In the genomic region with DNA sequence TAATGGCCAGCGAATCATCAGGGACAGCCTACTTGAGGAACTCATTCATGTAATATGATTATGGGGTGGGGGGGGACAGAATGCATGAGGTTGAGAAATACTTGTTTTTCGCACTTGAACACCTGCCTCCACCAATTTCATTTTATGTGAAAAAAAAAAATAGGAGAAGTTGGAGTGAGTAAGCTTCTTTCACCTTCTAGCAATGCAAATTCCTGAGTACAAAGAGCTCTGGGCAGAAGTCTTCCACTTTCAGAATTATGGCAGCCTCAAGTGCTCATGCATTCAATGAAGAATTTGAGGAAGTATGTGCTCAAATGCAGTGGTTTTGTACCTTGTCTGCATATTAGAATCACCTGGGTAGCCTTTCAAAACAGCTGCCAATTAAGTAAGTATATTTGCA, we compare ENCODE assay signal across 12 cellular contexts.
A peak's percentile ranks its signal among the peaks of the same experiment; 100 is the strongest.
DNase-seq lines count a peak whose midpoint lies in the region; ATAC-seq and TF ChIP-seq lines count a peak whose summit lies in the region.
"Had no signal": no experiment of that assay in that cellular context is flagged by ENCODE, and none has a peak within 500 bp of the region (broad histone marks: within the 10 kb centered on the region; RNA-seq: fewer than 3 reads in every experiment).

No MANE protein-coding gene starts in this region.

- no peak for TF ChIP-seq CTCF in GM06990 (IDR thresholded peaks at IDR 0.05; ENCODE audit: insufficient read depth, low read length, poor library complexity, severe bottlenecking)

- no peaks in the 10 kb centered on the region for H3K36me3 ChIP-seq in GM06990 (ENCODE audit: control insufficient read depth, insufficient read depth, low read length)

- DNase-seq in GM06990 (ENCODE audit: extremely low read depth, insufficient read length) (peak; percentile 52), NOMO-1 (lab: John Stamatoyannopoulos, UW; ENCODE audit: unreplicated experiment in 2 of 2) (peak; percentile 77 to 84), RKO (ENCODE audit: low spot score) (no peak), hippocampal formation (lab: John Stamatoyannopoulos, UW) (no peak)
- no peak for DNase-seq in stimulated activated CD4-positive, alpha-beta T cell treated with anti-CD3 and anti-CD28 coated beads, Interleukin-2, amount 100 ng/mL, for 24 hours
- DNase-seq in stimulated activated CD4-positive, alpha-beta T cell treated with anti-CD3 and anti-CD28 coated beads, Interleukin-4, amount 100 ng/mL, for 24 hours = no peak
- DNase-seq: EL, endodermal cell, NCI-H524 treated with DMSO at 0.1 percent for 48 hours had no signal

- H3K27me3 ChIP-seq in GM06990 (replicated peaks; ENCODE audit: control insufficient read depth, insufficient read depth, low read length) = no peaks in the 10 kb centered on the region

- H3K4me3 ChIP-seq in GM06990 (replicated peaks; ENCODE audit: low read depth, low read length) = no peak overlapping the region

- peak; percentile 31 for ATAC-seq in GM19395 (IDR thresholded peaks at IDR 0.05; ENCODE audit: unreplicated experiment)
- ATAC-seq in HG02885 (IDR thresholded peaks at IDR 0.05; ENCODE audit: poor library complexity, unreplicated experiment) = peak; percentile 40
- ATAC-seq: stimulated activated effector memory CD8-positive, alpha-beta T cell treated with anti-CD3 and anti-CD28 coated beads, Interleukin-12 subunit alpha, Interleukin-12 subunit beta, amount 100 ng/mL, for 72 hours had no signal

Comparison
In these comparisons a context has a peak if more than half of its experiments do, and no peak if none do; other contexts are left out.
1. DNase-seq: peak in GM06990 (single experiment) and NOMO-1 (2 of 2); none in stimulated activated CD4-positive, alpha-beta T cell treated with anti-CD3 and anti-CD28 coated beads, Interleukin-2, amount 100 ng/mL, for 24 hours (0 of 2), stimulated activated CD4-positive, alpha-beta T cell treated with anti-CD3 and anti-CD28 coated beads, Interleukin-4, amount 100 ng/mL, for 24 hours (single experiment), RKO (single experiment) and hippocampal formation (0 of 2).